16 cellular contexts compared by ENCODE assay signal in the genomic region with DNA sequence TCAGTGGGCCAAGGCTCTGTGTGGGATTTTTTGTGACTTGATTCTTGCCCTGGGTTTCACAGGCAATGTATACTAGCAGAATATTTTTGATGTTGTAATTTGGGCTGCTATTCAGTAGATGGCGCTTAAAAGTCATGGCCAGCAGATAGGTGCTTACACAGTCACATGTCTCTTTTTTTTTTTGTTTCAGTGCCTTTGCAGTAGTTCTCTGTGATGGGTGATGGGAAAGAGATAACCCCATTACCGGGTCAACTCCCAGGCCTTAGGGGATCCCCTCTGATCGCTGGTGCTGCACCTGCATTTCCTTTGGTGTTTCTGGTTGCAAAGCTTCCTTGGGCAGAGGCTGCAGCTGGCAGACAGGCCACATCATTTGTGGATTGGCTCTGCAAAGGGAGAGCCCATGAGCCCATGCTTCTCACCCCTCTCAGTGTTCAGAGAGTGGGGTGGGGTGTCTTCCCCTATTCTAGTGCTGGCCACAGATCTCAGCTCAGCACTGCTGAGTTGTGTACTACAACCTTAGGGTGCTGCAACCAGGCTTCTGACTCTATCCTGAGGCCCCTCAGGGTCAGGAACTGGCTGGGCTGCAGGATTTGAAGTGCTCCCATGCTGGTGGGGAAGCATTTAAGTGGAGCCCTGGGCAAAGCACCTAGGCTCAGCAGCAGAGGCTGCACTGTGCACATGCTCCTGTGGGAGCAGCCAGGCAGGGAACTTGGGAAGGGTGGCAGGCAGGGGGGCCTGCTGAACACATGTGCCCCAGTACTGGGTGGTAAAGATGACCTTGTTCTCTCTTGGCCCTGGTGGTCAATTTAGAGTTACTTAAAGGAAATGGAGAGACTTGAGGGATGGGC.
DNase-seq lines count a peak whose midpoint lies in the region; ATAC-seq, FAIRE-seq and TF ChIP-seq lines count a peak whose summit lies in the region.
"Had no signal": no experiment of that assay in that cellular context is flagged by ENCODE, and none has a peak within 500 bp of the region (broad histone marks: within the 10 kb centered on the region; RNA-seq: fewer than 3 reads in every experiment).

No MANE protein-coding gene starts in this region.

- no peaks in the 10 kb centered on the region for H3K27me3 ChIP-seq in KMS-11 (ENCODE audit: insufficient read depth, low read depth)
- no peaks in the 10 kb centered on the region for H3K27me3 ChIP-seq in GM12878 (replicated peaks in 1 of 2; ENCODE audit: control insufficient read depth in 2 of 2, insufficient read depth in 2 of 2, low read length in 1 of 2)
- H3K27me3 ChIP-seq: upper lobe of right lung had no signal

- 7% methylated on average over 3 of the region's 3 CpGs for WGBS in GM12878 (ENCODE audit: insufficient coverage, insufficient replicate concordance, low lambda C conversion rate, missing lambda C conversion rate)

- no TSS peak for BruUV-seq in GM12878 (replicated peaks; lab: Mats Ljungman, UMichigan)

- H3K4me2 ChIP-seq in KMS-11, result 0 out of 2 replicates have a peak overlapping the region, but pooled peaks have one; percentile 4
- H3K4me2 ChIP-seq in GM12878 (ENCODE audit: control insufficient read depth, insufficient read depth), result no peak overlapping the region

- H3K36me3 ChIP-seq in KMS-11 (ENCODE audit: insufficient read depth) (no peaks in the 10 kb centered on the region), GM12878 (ENCODE audit: control insufficient read depth in 2 of 2, insufficient read depth in 2 of 2, low read length in 1 of 2) (no peaks in the 10 kb centered on the region)
- H3K36me3 ChIP-seq: upper lobe of right lung had no signal

- no peak for TF ChIP-seq POLR2A in GM12878 (IDR thresholded peaks at IDR 0.05; ENCODE audit: low read depth, low read length)

- peaks cover 5% of the 10 kb centered on the region for H3K4me1 ChIP-seq in KMS-11 (ENCODE audit: low read depth, poor library complexity, severe bottlenecking)
- no peaks in the 10 kb centered on the region for H3K4me1 ChIP-seq in GM12878 (ENCODE audit: control insufficient read depth, insufficient read depth, low read length)
- H3K4me1 ChIP-seq: upper lobe of right lung had no signal

- peak; percentile 76 for TF ChIP-seq RAD21 in GM12878 (IDR thresholded peaks at IDR 0.05; ENCODE audit: insufficient read depth, low read depth, low read length)

- no peak for FAIRE-seq in D721Med (lab: Jason Lieb, UNC)
- no peak for FAIRE-seq in GM12878 (lab: Jason Lieb, UNC)

- H3K36me3 Mint-ChIP-seq in activated naive CD8-positive, alpha-beta T cell treated with anti-CD3 and anti-CD28 coated beads, Interleukin-2, amount 50 U/mL, for 24 hours (ENCODE audit: low read depth), result no peaks in the 10 kb centered on the region

- peaks cover 3% of the 10 kb centered on the region for H3K9me3 Mint-ChIP-seq in activated naive CD8-positive, alpha-beta T cell treated with anti-CD3 and anti-CD28 coated beads, Interleukin-2, amount 50 U/mL, for 24 hours

- no peak overlapping the region for H3K27ac Mint-ChIP-seq in activated naive CD8-positive, alpha-beta T cell treated with anti-CD3 and anti-CD28 coated beads, Interleukin-2, amount 50 U/mL, for 24 hours
- H3K27ac Mint-ChIP-seq: B cell had no signal

- H3K27me3 Mint-ChIP-seq in activated naive CD8-positive, alpha-beta T cell treated with anti-CD3 and anti-CD28 coated beads, Interleukin-2, amount 50 U/mL, for 24 hours, result no peaks in the 10 kb centered on the region
- H3K27me3 Mint-ChIP-seq: B cell had no signal

- RAD21 ChIA-PET in GM12878 (lab: Charles Lee; ENCODE audit: unreplicated experiment), result interaction anchor here (1.1 kb wide), 1 partner anchor 255 kb away, joined by 3 read pairs; no protein-coding TSS in a partner anchor

- in situ Hi-C loops in GM12878 (cut with MboI), result no loop called here

- TF ChIP-seq EP300 in GM12878 (IDR thresholded peaks at IDR 0.05; ENCODE audit: borderline replicate concordance in 1 of 2, control insufficient read depth in 1 of 2, low read depth in 2 of 2, low read length in 2 of 2), result no peak

- no peaks in the 10 kb centered on the region for H3K4me1 Mint-ChIP-seq in activated naive CD8-positive, alpha-beta T cell treated with anti-CD3 and anti-CD28 coated beads, Interleukin-2, amount 50 U/mL, for 24 hours
- H3K4me1 Mint-ChIP-seq: B cell had no signal

- CTCF ChIA-PET in GM12878 (lab: Yijun Ruan, JAX), result interaction anchor here (1.1 kb wide), 1 partner anchor 253 kb away, joined by 3 read pairs; no protein-coding TSS in a partner anchor

- SMC1A ChIA-PET in GM12878 (lab: Charles Lee; ENCODE audit: uncharacterized antibody, unreplicated experiment), result no interaction called here

- intact Hi-C loops in GM12878 (cut with micrococcal nuclease; ENCODE audit: unreplicated experiment), result loop anchor here (1.0 kb wide), 1 partner anchor 256 kb away; no protein-coding TSS in a partner anchor
- intact Hi-C loops in sciatic nerve (cut with DNase I), result no loop called here

- H3K27ac ChIP-seq in KMS-11 (no peak overlapping the region), GM12878 (ENCODE audit: control insufficient read depth, insufficient read depth) (no peak overlapping the region)
- H3K27ac ChIP-seq: RWPE1, upper lobe of right lung had no signal

- ATAC-seq in GM18867 (IDR thresholded peaks at IDR 0.05; ENCODE audit: unreplicated experiment) (peak; percentile 85), GM12878 (peak; percentile 74), sciatic nerve (no peak)
- ATAC-seq in activated naive CD8-positive, alpha-beta T cell treated with anti-CD3 and anti-CD28 coated beads, Interleukin-2, amount 50 U/mL, for 24 hours, result no peak
- ATAC-seq: upper lobe of right lung had no signal

- H2AFZ ChIP-seq in KMS-11 (ENCODE audit: low read depth) (peak overlapping the region; percentile 18; the same call in 1 of the 2 replicates), GM12878 (ENCODE audit: control insufficient read depth, low read depth, low read length) (no peak overlapping the region)

- H3K79me2 ChIP-seq in KMS-11 (ENCODE audit: insufficient read depth, low read depth), result no peaks in the 10 kb centered on the region
- no peaks in the 10 kb centered on the region for H3K79me2 ChIP-seq in GM12878 (ENCODE audit: control insufficient read depth, insufficient read depth, low read length)

- POLR2A ChIA-PET in GM12878 (lab: Charles Lee), result no interaction called here

- H3K4me3 ChIP-seq in KMS-11 (IDR thresholded peaks at IDR 0.05; ENCODE audit: insufficient read depth, low read depth, low read length) (no peak overlapping the region), GM12878 (no peak overlapping the region)
- H3K4me3 ChIP-seq: lung, upper lobe of right lung had no signal

- no peaks in the 10 kb centered on the region for H3K9me3 ChIP-seq in GM12878 (replicated peaks; ENCODE audit: control insufficient read depth, insufficient read depth, low read length)
- H3K9me3 ChIP-seq: upper lobe of right lung had no signal

- DNase-seq in D721Med (ENCODE audit: insufficient read length, low spot score) (no peak), GM12878 (ENCODE audit: low read depth, low spot score) (no peak), sciatic nerve (ENCODE audit: low spot score) (no peak), NCI-H526 treated with DMSO at 0.1 percent for 48 hours (lab: John Stamatoyannopoulos, UW) (no peak)
- DNase-seq in activated naive CD8-positive, alpha-beta T cell treated with anti-CD3 and anti-CD28 coated beads, Interleukin-2, amount 50 U/mL, for 24 hours, result no peak
- DNase-seq in activated CD8-positive, alpha-beta memory T cell treated with anti-CD3 and anti-CD28 coated beads, Interleukin-2, amount 50 U/mL, for 48 hours, result no peak
- DNase-seq: amygdala; effector CD4-positive, alpha-beta T cell; occipital lobe; stimulated activated CD8-positive, alpha-beta memory T cell treated with anti-CD3 and anti-CD28 coated beads, Interleukin-4, amount 100 ng/mL, for 48 hours; upper lobe of right lung had no signal

- no peak overlapping the region for H3K9ac ChIP-seq in KMS-11
- H3K9ac ChIP-seq in GM12878 (ENCODE audit: control insufficient read depth, insufficient read depth, low read length), result no peak overlapping the region

- H3K4me3 Mint-ChIP-seq in activated naive CD8-positive, alpha-beta T cell treated with anti-CD3 and anti-CD28 coated beads, Interleukin-2, amount 50 U/mL, for 24 hours, result no peak overlapping the region
- H3K4me3 Mint-ChIP-seq: B cell had no signal

- no peaks in the 10 kb centered on the region for H4K20me1 ChIP-seq in KMS-11 (ENCODE audit: insufficient read depth)
- no peaks in the 10 kb centered on the region for H4K20me1 ChIP-seq in GM12878 (ENCODE audit: control insufficient read depth, insufficient read depth)

- TF ChIP-seq CTCF in D721Med (IDR thresholded peaks at IDR 0.05; ENCODE audit: insufficient read depth, missing control alignments) (peak; percentile 4), KMS-11 (conservative IDR thresholded peaks at IDR 0.05; ENCODE audit: low read depth, low read length) (peak; percentile 61), GM12878 (IDR thresholded peaks at IDR 0.05 in 2 of 3, conservative IDR thresholded peaks at IDR 0.05 in 1 of 3; ENCODE audit: control insufficient read depth in 2 of 3, extremely low read depth in 1 of 3, insufficient read depth in 1 of 3, low read depth in 3 of 3, low read length in 3 of 3) (peak; percentile 26 to 42 (median 30); a peak in 4 of 6 replicates)

TF ChIP-seq in GM12878, 131 proteins besides CTCF, POLR2A, EP300 and RAD21:
- no peak for TF ChIP-seq HSF1 (IDR thresholded peaks at IDR 0.05; ENCODE audit: low read depth, low read length)
- peak; percentile 52 for TF ChIP-seq SMC3 (IDR thresholded peaks at IDR 0.05; ENCODE audit: borderline replicate concordance, low read length)
TF ChIP-seq in GM12878: peak in this region for 1.

Comparison
In these comparisons a context has a peak if more than half of its experiments do, and no peak if none do; other contexts are left out.
1. CTCF ChIP-seq: peak in every context shown above with its lines; median percentile 61 in KMS-11; 30 in GM12878; 4 in D721Med.
2. ATAC-seq: peak in GM18867 (single experiment) and GM12878 (single experiment); none in sciatic nerve (single experiment) and activated naive CD8-positive, alpha-beta T cell treated with anti-CD3 and anti-CD28 coated beads, Interleukin-2, amount 50 U/mL, for 24 hours (single experiment).